In genomic region chr20:2104236-2104635, GRCh38 we compare ENCODE assay signal across 8 cellular contexts. TPM values are rescaled to one million over a fixed set of nuclear protein-coding genes. Genes with fewer than 3 reads are reported as not detected.
DNase-seq lines count a peak whose midpoint lies in the region; TF ChIP-seq lines count a peak whose summit lies in the region.

No MANE protein-coding gene starts in this region.

- H3K4me3 ChIP-seq in GM23248, result peak overlapping the region; percentile 77
- H3K4me3 ChIP-seq in SJSA1, result peak overlapping the region; percentile 91
- H3K4me3 ChIP-seq in fibroblast of lung (replicated peaks in 1 of 4; ENCODE audit: control extremely low read depth in 1 of 4, insufficient read depth in 1 of 4, low read depth in 3 of 4, low read length in 4 of 4), result peak overlapping the region; percentile 80 to 95 (median 89)
- peak overlapping the region; percentile 85 for H3K4me3 ChIP-seq in retinal pigment epithelial cell (ENCODE audit: low read length)

- in situ Hi-C loops in GM23248 (cut with MboI), result no loop called here

- TF ChIP-seq CTCF in fibroblast of lung (conservative IDR thresholded peaks at IDR 0.05 in 1 of 2, IDR thresholded peaks at IDR 0.05 in 1 of 2; ENCODE audit: low read depth in 1 of 2, low read length in 2 of 2) (no peak), retinal pigment epithelial cell (conservative IDR thresholded peaks at IDR 0.05; ENCODE audit: low read depth, low read length) (no peak)

- peak overlapping the region; percentile 100 for H3K4me2 ChIP-seq in GM23248 (ENCODE audit: unreplicated experiment)
- H3K4me2 ChIP-seq in fibroblast of lung (ENCODE audit: extremely low read depth, insufficient read depth, low read length), result peak overlapping the region; percentile 99

- H3K36me3 ChIP-seq in GM23248 (ENCODE audit: low read depth) (peaks cover 9% of the 10 kb centered on the region), SJSA1 (peaks cover 54% of the 10 kb centered on the region), fibroblast of lung (ENCODE audit: control insufficient read depth, insufficient read depth, low read length) (no peaks in the 10 kb centered on the region)

- H3K27ac ChIP-seq in GM23248 (peak overlapping the region; percentile 95), SJSA1 (no peak overlapping the region), fibroblast of lung (ENCODE audit: insufficient read depth, low read length) (peak overlapping the region; percentile 25)

- peaks cover 21% of the 10 kb centered on the region for H3F3A ChIP-seq in GM23248 (ENCODE audit: insufficient read depth)

- no peaks in the 10 kb centered on the region for H3K27me3 ChIP-seq in GM23248 (replicated peaks; ENCODE audit: insufficient read depth)
- 0 out of 2 replicates have a peak, but pooled peaks cover 3% of the 10 kb centered on the region for H3K27me3 ChIP-seq in SJSA1 (replicated peaks)
- no peaks in the 10 kb centered on the region for H3K27me3 ChIP-seq in fibroblast of lung (ENCODE audit: control insufficient read depth, insufficient read depth, low read length)

- no peaks in the 10 kb centered on the region for H3K9me2 ChIP-seq in GM23248 (ENCODE audit: insufficient read depth)

- no peaks in the 10 kb centered on the region for H3K9me3 ChIP-seq in GM23248 (ENCODE audit: low read depth)
- peaks cover 3% of the 10 kb centered on the region; the same call in 1 of the 2 replicates for H3K9me3 ChIP-seq in SJSA1 (replicated peaks)
- no peaks in the 10 kb centered on the region for H3K9me3 ChIP-seq in fibroblast of lung (ENCODE audit: control insufficient read depth, insufficient read depth, low read depth, low read length)

- H3K9ac ChIP-seq in GM23248, result peak overlapping the region; percentile 92
- H3K9ac ChIP-seq in fibroblast of lung (ENCODE audit: insufficient read depth, low read length), result no peak overlapping the region

- H3K79me2 ChIP-seq in GM23248 (ENCODE audit: insufficient read depth), result peaks cover 73% of the 10 kb centered on the region
- H3K79me2 ChIP-seq in fibroblast of lung (ENCODE audit: control insufficient read depth, insufficient read depth, low read length), result peaks cover 53% of the 10 kb centered on the region

- H2AFZ ChIP-seq in GM23248, result peak overlapping the region; percentile 79; the same call in 1 of the 2 replicates
- no peak overlapping the region for H2AFZ ChIP-seq in fibroblast of lung (ENCODE audit: low read length)

- H4K20me1 ChIP-seq in GM23248 (ENCODE audit: insufficient read depth) (no peaks in the 10 kb centered on the region), fibroblast of lung (ENCODE audit: control insufficient read depth, extremely low read depth, insufficient read depth, low read length) (no peaks in the 10 kb centered on the region)

- DNase-seq in GM23248 (no peak), SJSA1 (ENCODE audit: low read depth in 1 of 2, low spot score in 2 of 2) (no peak), fibroblast of lung (ENCODE audit: low read depth in 2 of 2) (no peak), retinal pigment epithelial cell (ENCODE audit: low read depth) (peak; percentile 52), NCI-H1694 treated with DMSO at 0.1 percent for 48 hours (lab: John Stamatoyannopoulos, UW) (no peak), HK-2 (ENCODE audit: unreplicated experiment) (no peak), hippocampal formation (lab: John Stamatoyannopoulos, UW) (no peak), NCI-H1092 (lab: John Stamatoyannopoulos, UW) (no peak)

- WGBS in GM23248 (ENCODE audit: low coverage in 1 of 2, low lambda C conversion rate in 2 of 2, missing lambda C conversion rate in 2 of 2), 2 experiments, result 26 to 29% methylated on average over 8 of the region's 8 CpGs

- H3K4me1 ChIP-seq in GM23248 (ENCODE audit: insufficient read depth), result peaks cover 29% of the 10 kb centered on the region
- peaks cover 28% of the 10 kb centered on the region for H3K4me1 ChIP-seq in SJSA1 (replicated peaks)
- peaks cover 6% of the 10 kb centered on the region for H3K4me1 ChIP-seq in fibroblast of lung (ENCODE audit: control insufficient read depth, extremely low read depth, insufficient read depth, low read length)

RNA-seq across cellular contexts. Expression of gene STK35, which starts 2.6 kb away (rescaled TPM):
- 15.2 and 19.7 TPM in 2 replicates for total RNA-seq in GM23248 (2014; rRNA removed; shearing (Covaris generic))
- polyA plus RNA-seq in GM23248 (2016; fragmentation: Nextera tagmentation; extraction: Ambion mirVana) (5.9 and 6.9 TPM in 2 replicates), fibroblast of lung (8.5 and 10.6 TPM in 2 replicates)
- total RNA-seq in SJSA1 (2014; rRNA removed; shearing (Covaris generic)), result 15.0 and 22.1 TPM in 2 replicates
- total RNA-seq in fibroblast of lung, result 11.6 and 14.4 TPM in 2 replicates
- 7.2 and 7.4 TPM in 2 replicates for polyA plus RNA-seq in fibroblast of lung (2012)
- 21.4 and 23.7 TPM in 2 replicates for polyA minus RNA-seq in fibroblast of lung (ENCODE audit: low replicate concordance)
